In the genomic region with DNA sequence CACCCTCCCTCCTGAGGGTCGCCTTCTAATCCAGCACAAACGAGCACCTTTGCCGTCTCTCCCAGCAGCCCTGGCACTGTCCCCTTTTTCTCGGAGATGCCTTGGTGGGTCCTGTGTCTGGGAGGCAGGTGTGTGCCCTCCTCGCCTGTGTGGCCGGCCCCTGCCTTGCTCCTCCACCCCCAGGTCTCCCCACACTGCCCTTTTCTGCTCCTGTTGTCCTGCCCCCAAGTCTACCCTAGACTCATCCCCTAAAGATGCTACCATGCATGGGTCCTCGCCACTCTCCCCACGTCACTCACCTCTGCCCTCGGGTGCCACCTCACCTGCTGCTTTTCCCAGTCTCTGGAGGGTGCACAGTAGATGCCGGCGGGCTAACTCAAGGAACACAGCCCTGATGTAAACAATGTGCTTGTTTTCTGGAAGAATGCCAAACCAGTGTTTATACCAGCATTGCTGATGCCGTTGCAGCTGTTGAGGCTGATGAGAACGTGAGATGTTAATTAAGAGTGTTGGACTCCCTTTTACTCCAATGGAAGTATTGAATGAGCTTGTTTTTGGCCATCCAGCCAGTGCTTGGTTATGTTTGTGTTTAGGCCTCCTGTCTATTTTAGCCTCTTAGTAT, we compare ENCODE assay signal across 14 cellular contexts.
DNase-seq lines count a peak whose midpoint lies in the region; ATAC-seq, FAIRE-seq and TF ChIP-seq lines count a peak whose summit lies in the region.
"Had no signal": no experiment of that assay in that cellular context is flagged by ENCODE, and none has a peak within 500 bp of the region (broad histone marks: within the 10 kb centered on the region; RNA-seq: fewer than 3 reads in every experiment).

No MANE protein-coding gene starts in this region.

- no peak overlapping the region for H2AFZ ChIP-seq in mammary epithelial cell (ENCODE audit: low read depth, low read length)

- no peak overlapping the region for H3K27ac ChIP-seq in mammary epithelial cell (ENCODE audit: insufficient read depth, low read depth, low read length)
- H3K27ac ChIP-seq: SK-N-MC had no signal

- no peak overlapping the region for H3K4me3 ChIP-seq in mammary epithelial cell (replicated peaks in 1 of 3; ENCODE audit: insufficient read depth in 1 of 3, low read depth in 2 of 3, low read length in 3 of 3)
- no peak overlapping the region for H3K4me3 ChIP-seq in fibroblast of villous mesenchyme (ENCODE audit: low read depth, low read length)
- H3K4me3 ChIP-seq: SK-N-MC, tibial nerve had no signal

- no peaks in the 10 kb centered on the region for H4K20me1 ChIP-seq in mammary epithelial cell (ENCODE audit: insufficient read depth, low read length)

- no peak overlapping the region for H3K4me3 Mint-ChIP-seq in MCF 10A (ENCODE audit: unreplicated experiment)

- H3K9me3 ChIP-seq in mammary epithelial cell (replicated peaks; ENCODE audit: insufficient read depth, low read length) = no peaks in the 10 kb centered on the region
- H3K9me3 ChIP-seq: tibial nerve had no signal

- no peak for TF ChIP-seq POLR2A in GM12892 (IDR thresholded peaks at IDR 0.05; ENCODE audit: low read depth, low read length)

- H3K27ac Mint-ChIP-seq in MCF 10A (ENCODE audit: low read depth, unreplicated experiment) = no peak overlapping the region

- no peaks in the 10 kb centered on the region for H3K27me3 ChIP-seq in mammary epithelial cell (ENCODE audit: insufficient read depth, low read length)
- H3K27me3 ChIP-seq: tibial nerve had no signal

- TF ChIP-seq CTCF in MCF 10A (IDR thresholded peaks at IDR 0.05; ENCODE audit: unreplicated experiment) (no peak), mammary epithelial cell (conservative IDR thresholded peaks at IDR 0.05 in 1 of 2, IDR thresholded peaks at IDR 0.05 in 1 of 2; ENCODE audit: extremely low read depth in 1 of 2, insufficient read depth in 1 of 2, low read depth in 1 of 2, low read length in 2 of 2) (no peak), fibroblast of villous mesenchyme (IDR thresholded peaks at IDR 0.05; ENCODE audit: insufficient read depth, low read depth, low read length) (no peak)

- no peak for FAIRE-seq in GM12892 (lab: Jason Lieb, UNC)

- POLR2A ChIA-PET in MCF 10A (lab: Yijun Ruan, JAX) = no interaction called here

- intact Hi-C loops in MCF 10A (cut with micrococcal nuclease) = no loop called here
- intact Hi-C loops in mammary epithelial cell (cut with micrococcal nuclease) = no loop called here

- in situ Hi-C loops in mammary epithelial cell (cut with MboI; ENCODE audit: low sequenced_read_pairs in 2 of 2) = no loop called here

- CTCF ChIA-PET in MCF 10A (lab: Yijun Ruan, JAX) (no interaction called here), mammary epithelial cell (lab: Charles Lee; ENCODE audit: low non-redundant PET) (interaction anchor here (0.7 kb wide), 1 partner anchor 125 kb away, joined by 5 read pairs; no protein-coding TSS in a partner anchor)

- peaks cover 21% of the 10 kb centered on the region for H3K36me3 Mint-ChIP-seq in MCF 10A (ENCODE audit: insufficient read depth, unreplicated experiment)

- H3K27me3 Mint-ChIP-seq in MCF 10A (ENCODE audit: insufficient read depth, unreplicated experiment) = no peaks in the 10 kb centered on the region

- no peaks in the 10 kb centered on the region for H3K9me3 Mint-ChIP-seq in MCF 10A (ENCODE audit: unreplicated experiment)

- WGBS in mammary epithelial cell (ENCODE audit: low coverage, missing lambda C conversion rate) = 93% methylated on average over 13 of the region's 13 CpGs

- H3K4me1 ChIP-seq in mammary epithelial cell (ENCODE audit: insufficient read depth, low read length) = no peaks in the 10 kb centered on the region

- dilution Hi-C loops in mammary epithelial cell (cut with HindIII; ENCODE audit: low sequenced_read_pairs) = no loop called here

- peaks cover 12% of the 10 kb centered on the region for H3K4me1 Mint-ChIP-seq in MCF 10A (ENCODE audit: insufficient read depth, unreplicated experiment)

- H3K9ac ChIP-seq in mammary epithelial cell (ENCODE audit: insufficient read depth, low read length) = no peak overlapping the region

- H3K36me3 ChIP-seq in mammary epithelial cell (ENCODE audit: insufficient read depth, low read length) = no peaks in the 10 kb centered on the region

- BruUV-seq in MCF 10A (replicated peaks; lab: Mats Ljungman, UMichigan) = no TSS peak
- no TSS peak for BruUV-seq in mammary epithelial cell (replicated peaks; lab: Mats Ljungman, UMichigan)

- no peak overlapping the region for H3K4me2 ChIP-seq in mammary epithelial cell (ENCODE audit: insufficient read depth, low read depth, low read length)

- H3K79me2 ChIP-seq in mammary epithelial cell (ENCODE audit: insufficient read depth, low read length) = peaks cover 10% of the 10 kb centered on the region

- peak; percentile 16 for DNase-seq in MCF 10A (ENCODE audit: unreplicated experiment)
- no peak for DNase-seq in mammary epithelial cell
- DNase-seq in NCI-H510A treated with DMSO at 0.1 percent for 48 hours (lab: John Stamatoyannopoulos, UW) = peak; percentile 85
- DNase-seq in fibroblast of villous mesenchyme (ENCODE audit: low read depth) = peak; percentile 69
- DNase-seq in stimulated activated CD4-positive, alpha-beta T cell treated with anti-CD3 and anti-CD28 coated beads, Interleukin-15, amount 100 ng/mL, for 24 hours = no peak
- DNase-seq in GM12892 (ENCODE audit: insufficient read length) = no peak
- DNase-seq in activated CD4-positive, alpha-beta T cell treated with anti-CD3 and anti-CD28 coated beads for 4 hours = no peak
- DNase-seq: activated CD4-positive, CD25-positive, alpha-beta regulatory T cell treated with anti-CD3 and anti-CD28 coated beads, Interleukin-2, amount 50 U/mL, for 72 hours; GF-D8; NCI-H1930; right cardiac atrium had no signal

- ATAC-seq in GM19455 (IDR thresholded peaks at IDR 0.05; ENCODE audit: unreplicated experiment) = no peak

Comparison
In these comparisons a context has a peak if more than half of its experiments do, and no peak if none do; other contexts are left out.
1. DNase-seq: peak in MCF 10A (single experiment), NCI-H510A treated with DMSO at 0.1 percent for 48 hours (single experiment) and fibroblast of villous mesenchyme (single experiment); none in mammary epithelial cell (single experiment), stimulated activated CD4-positive, alpha-beta T cell treated with anti-CD3 and anti-CD28 coated beads, Interleukin-15, amount 100 ng/mL, for 24 hours (single experiment), GM12892 (single experiment) and activated CD4-positive, alpha-beta T cell treated with anti-CD3 and anti-CD28 coated beads for 4 hours (0 of 2).